16 cellular contexts compared by ENCODE assay signal in the genomic region with DNA sequence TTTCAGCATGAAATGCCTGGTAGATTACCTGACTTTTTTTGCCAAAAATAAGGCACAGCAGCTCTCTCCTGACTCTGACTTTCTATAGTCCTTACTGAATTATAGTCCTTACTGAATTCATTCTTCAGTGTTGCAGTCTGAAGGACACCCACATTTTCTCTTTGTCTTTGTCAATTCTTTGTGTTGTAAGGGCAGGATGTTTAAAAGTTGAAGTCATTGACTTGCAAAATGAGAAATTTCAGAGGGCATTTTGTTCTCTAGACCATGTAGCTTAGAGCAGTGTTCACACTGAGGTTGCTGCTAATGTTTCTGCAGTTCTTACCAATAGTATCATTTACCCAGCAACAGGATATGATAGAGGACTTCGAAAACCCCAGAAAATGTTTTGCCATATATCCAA.
DNase-seq lines count a peak whose midpoint lies in the region; ATAC-seq and TF ChIP-seq lines count a peak whose summit lies in the region.
"Had no signal": no experiment of that assay in that cellular context is flagged by ENCODE, and none has a peak within 500 bp of the region (broad histone marks: within the 10 kb centered on the region; RNA-seq: fewer than 3 reads in every experiment).

No MANE protein-coding gene starts in this region.

- peaks cover 5% of the 10 kb centered on the region for H3K27me3 Mint-ChIP-seq in activated T-helper 1 cell treated with anti-CD3 and anti-CD28 coated beads, Interleukin-12 subunit alpha, Interleukin-12 subunit beta, Interleukin-2, Interleukin-4 antibody, amounts not matched to agents 30 ng/mL and 10 ng/mL and 1 ng/mL, durations not matched to agents 14 hours and 24 hours and 36 hours (ENCODE audit: insufficient read depth)

- no peaks in the 10 kb centered on the region for H3K9me3 Mint-ChIP-seq in activated T-helper 1 cell treated with anti-CD3 and anti-CD28 coated beads, Interleukin-12 subunit alpha, Interleukin-12 subunit beta, Interleukin-2, Interleukin-4 antibody, amounts not matched to agents 30 ng/mL and 10 ng/mL and 1 ng/mL, durations not matched to agents 14 hours and 24 hours and 36 hours
- H3K9me3 Mint-ChIP-seq: CD14-positive monocyte had no signal

- peak overlapping the region; percentile 11; the same call in 1 of the 2 replicates for H3K9ac ChIP-seq in GM23248
- H3K9ac ChIP-seq in adipocyte (ENCODE audit: low read length), result peak overlapping the region; percentile 37

- H3K4me1 Mint-ChIP-seq in activated T-helper 1 cell treated with anti-CD3 and anti-CD28 coated beads, Interleukin-12 subunit alpha, Interleukin-12 subunit beta, Interleukin-2, Interleukin-4 antibody, amounts not matched to agents 30 ng/mL and 10 ng/mL and 1 ng/mL, durations not matched to agents 14 hours and 24 hours and 36 hours (ENCODE audit: low read depth), result no peaks in the 10 kb centered on the region
- H3K4me1 Mint-ChIP-seq: CD14-positive monocyte had no signal

- H2AFZ ChIP-seq in GM23248, result 0 out of 2 replicates have a peak overlapping the region, but pooled peaks have one; percentile 0

- 89 to 96% methylated on average over 1 of the region's 1 CpG for WGBS in GM23248 (ENCODE audit: low coverage in 1 of 2, low lambda C conversion rate in 2 of 2, missing lambda C conversion rate in 2 of 2), 2 experiments
- 95 to 98% methylated on average over 1 of the region's 1 CpG for WGBS in sigmoid colon, 2 donors
- 84 to 94% methylated on average over 1 of the region's 1 CpG for WGBS in body of pancreas, 2 donors

- no peaks in the 10 kb centered on the region for H3K9me3 ChIP-seq in GM23248 (ENCODE audit: low read depth)
- no peaks in the 10 kb centered on the region for H3K9me3 ChIP-seq in adipocyte (ENCODE audit: control insufficient read depth, low read length)
- no peaks in the 10 kb centered on the region for H3K9me3 ChIP-seq in sigmoid colon
- no peaks in the 10 kb centered on the region for H3K9me3 ChIP-seq in body of pancreas

- H3K4me3 ChIP-seq in GM23248 (no peak overlapping the region), adipocyte (ENCODE audit: low read length) (no peak overlapping the region), sigmoid colon (no peak overlapping the region), body of pancreas (no peak overlapping the region)

- H3K27ac ChIP-seq in GM23248 (peak overlapping the region; percentile 38), sigmoid colon (peak overlapping the region in 3 of 4 donors; percentile 4 to 29 (median 13)), body of pancreas (no peak overlapping the region)

- H3K9me2 ChIP-seq in GM23248 (ENCODE audit: insufficient read depth), result no peaks in the 10 kb centered on the region

- peaks cover 48% of the 10 kb centered on the region for H3F3A ChIP-seq in GM23248 (ENCODE audit: insufficient read depth)

- no peak for TF ChIP-seq CTCF in sigmoid colon (IDR thresholded peaks at IDR 0.05)
- no peak for TF ChIP-seq CTCF in body of pancreas (IDR thresholded peaks at IDR 0.05)

- no peak for TF ChIP-seq POLR2A in sigmoid colon (IDR thresholded peaks at IDR 0.05)
- no peak for TF ChIP-seq POLR2A in body of pancreas (IDR thresholded peaks at IDR 0.05)

- peak overlapping the region; percentile 11 for H3K4me2 ChIP-seq in GM23248 (ENCODE audit: unreplicated experiment)

- H3K36me3 Mint-ChIP-seq in activated T-helper 1 cell treated with anti-CD3 and anti-CD28 coated beads, Interleukin-12 subunit alpha, Interleukin-12 subunit beta, Interleukin-2, Interleukin-4 antibody, amounts not matched to agents 30 ng/mL and 10 ng/mL and 1 ng/mL, durations not matched to agents 14 hours and 24 hours and 36 hours (ENCODE audit: low read depth), result no peaks in the 10 kb centered on the region
- H3K36me3 Mint-ChIP-seq: CD14-positive monocyte had no signal

- H3K27me3 ChIP-seq in GM23248 (replicated peaks; ENCODE audit: insufficient read depth) (no peaks in the 10 kb centered on the region), adipocyte (replicated peaks; ENCODE audit: control insufficient read depth, insufficient read depth, low read length) (no peaks in the 10 kb centered on the region), sigmoid colon (no peaks in the 10 kb centered on the region), body of pancreas (no peaks in the 10 kb centered on the region)

- peaks cover 44% of the 10 kb centered on the region for H3K4me1 ChIP-seq in GM23248 (ENCODE audit: insufficient read depth)
- H3K4me1 ChIP-seq in adipocyte (ENCODE audit: control insufficient read depth, insufficient read depth, low read length), result peaks cover 26% of the 10 kb centered on the region
- peaks cover 0 to 16% (median 4%) of the 10 kb centered on the region in 4 donors for H3K4me1 ChIP-seq in sigmoid colon
- peaks cover 13% of the 10 kb centered on the region for H3K4me1 ChIP-seq in body of pancreas

- H4K20me1 ChIP-seq in GM23248 (ENCODE audit: insufficient read depth), result no peaks in the 10 kb centered on the region

- DNase-seq in GM23248 (peak; percentile 58), adipocyte (ENCODE audit: low read depth) (peak; percentile 59), iPS DF 4.7 (ENCODE audit: extremely low read depth, low spot score) (peak; percentile 28), sigmoid colon (no peak), body of pancreas (no peak), left lobe of liver (ENCODE audit: low spot score) (no peak)
- no peak for DNase-seq in activated T-helper 1 cell treated with anti-CD3 and anti-CD28 coated beads, Interleukin-12 subunit alpha, Interleukin-12 subunit beta, Interleukin-2, Interleukin-4 antibody, amounts not matched to agents 30 ng/mL and 10 ng/mL and 1 ng/mL, durations not matched to agents 14 hours and 24 hours and 36 hours (ENCODE audit: low spot score)
- DNase-seq: DND-41, GF-D8, H7, NCI-H1436, NCI-H2029 treated with DMSO at 0.1 percent for 48 hours, NCI-H510A treated with DMSO at 0.1 percent for 48 hours, SIG-M5 had no signal

- H3K79me2 ChIP-seq in GM23248 (ENCODE audit: insufficient read depth), result peaks cover 42% of the 10 kb centered on the region

- TF ChIP-seq EP300 in sigmoid colon (IDR thresholded peaks at IDR 0.05), result no peak

- no peak overlapping the region for H3K27ac Mint-ChIP-seq in activated T-helper 1 cell treated with anti-CD3 and anti-CD28 coated beads, Interleukin-12 subunit alpha, Interleukin-12 subunit beta, Interleukin-2, Interleukin-4 antibody, amounts not matched to agents 30 ng/mL and 10 ng/mL and 1 ng/mL, durations not matched to agents 14 hours and 24 hours and 36 hours
- H3K27ac Mint-ChIP-seq: CD14-positive monocyte had no signal

- H3K4me3 Mint-ChIP-seq in activated T-helper 1 cell treated with anti-CD3 and anti-CD28 coated beads, Interleukin-12 subunit alpha, Interleukin-12 subunit beta, Interleukin-2, Interleukin-4 antibody, amounts not matched to agents 30 ng/mL and 10 ng/mL and 1 ng/mL, durations not matched to agents 14 hours and 24 hours and 36 hours, result no peak overlapping the region
- H3K4me3 Mint-ChIP-seq: CD14-positive monocyte had no signal

- no peaks in the 10 kb centered on the region for H3K36me3 ChIP-seq in GM23248 (ENCODE audit: low read depth)
- H3K36me3 ChIP-seq in adipocyte (ENCODE audit: control insufficient read depth, insufficient read depth, low read length, severe bottlenecking), result no peaks in the 10 kb centered on the region
- H3K36me3 ChIP-seq in sigmoid colon, result no peaks in the 10 kb centered on the region
- no peaks in the 10 kb centered on the region for H3K36me3 ChIP-seq in body of pancreas (replicated peaks in 1 of 2; ENCODE audit: insufficient read depth in 1 of 2, low read depth in 2 of 2)

- intact Hi-C loops in sigmoid colon (cut with DNase I) (no loop called here), body of pancreas (cut with DNase I) (loop anchor here (10.0 kb wide), 1 partner anchor 225 kb away; no protein-coding TSS in a partner anchor)
- intact Hi-C loops in activated T-helper 1 cell treated with anti-CD3 and anti-CD28 coated beads, Interleukin-12 subunit alpha, Interleukin-12 subunit beta, Interleukin-2, Interleukin-4 antibody, amounts not matched to agents 30 ng/mL and 10 ng/mL and 1 ng/mL, durations not matched to agents 14 hours and 24 hours and 36 hours (cut with micrococcal nuclease), result no loop called here

- in situ Hi-C loops in GM23248 (cut with MboI), result no loop called here

- ATAC-seq in body of pancreas (no peak), GM21576 (IDR thresholded peaks at IDR 0.05; ENCODE audit: unreplicated experiment) (no peak), left lobe of liver (no peak)

Comparison
In these comparisons a context has a peak if more than half of its experiments do, and no peak if none do; other contexts are left out.
1. DNase-seq: peak in GM23248 (single experiment), adipocyte (single experiment) and iPS DF 4.7 (single experiment); none in sigmoid colon (single experiment), body of pancreas (0 of 4), left lobe of liver (single experiment) and activated T-helper 1 cell treated with anti-CD3 and anti-CD28 coated beads, Interleukin-12 subunit alpha, Interleukin-12 subunit beta, Interleukin-2, Interleukin-4 antibody, amounts not matched to agents 30 ng/mL and 10 ng/mL and 1 ng/mL, durations not matched to agents 14 hours and 24 hours and 36 hours (single experiment).
2. H3K27ac ChIP-seq: peak in GM23248 (single experiment) and sigmoid colon (3 of 4); none in body of pancreas (0 of 4).